Comparison of ENCODE assay signal across 9 cellular contexts in the genomic region with DNA sequence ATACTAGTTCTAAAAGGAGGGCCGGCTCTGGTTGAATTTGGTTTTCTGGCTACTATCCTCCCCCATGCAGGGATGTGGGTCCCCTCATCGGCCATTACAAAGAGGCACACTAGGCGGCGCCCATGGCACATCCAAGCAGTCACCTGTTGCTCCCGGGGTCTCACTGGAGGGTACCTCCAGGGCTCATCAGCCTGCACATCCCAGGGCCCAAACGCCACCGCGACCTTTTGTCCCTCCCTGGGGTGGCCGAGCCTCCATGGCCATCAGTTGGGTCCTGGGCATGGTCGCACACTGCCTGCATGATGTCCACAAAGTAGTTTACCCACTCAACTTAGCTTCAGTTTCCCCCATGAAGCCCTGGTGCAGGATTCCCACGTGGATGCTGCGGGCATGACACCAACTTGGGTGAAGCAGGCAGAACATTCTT. TPM values are rescaled to one million over a fixed set of nuclear protein-coding genes. Genes with fewer than 3 reads are reported as not detected.
A peak's percentile ranks its signal among the peaks of the same experiment; 100 is the strongest.
DNase-seq lines count a peak whose midpoint lies in the region; ATAC-seq and TF ChIP-seq lines count a peak whose summit lies in the region.
"Had no signal": no experiment of that assay in that cellular context is flagged by ENCODE, and none has a peak within 500 bp of the region (broad histone marks: within the 10 kb centered on the region; RNA-seq: fewer than 3 reads in every experiment).

No MANE protein-coding gene starts in this region.

- H3K27me3 ChIP-seq in spleen (replicated peaks in 1 of 7), result no peaks in the 10 kb centered on the region
- H3K27me3 ChIP-seq: BLaER1 had no signal

- H3K27me3 Mint-ChIP-seq in activated naive CD8-positive, alpha-beta T cell treated with anti-CD3 and anti-CD28 coated beads, Interleukin-2, amount 10 ng/mL, durations not matched to agents 7 days and 5 days, result no peaks in the 10 kb centered on the region

- peaks cover 6 to 36% (median 25%) of the 10 kb centered on the region in 6 donors for H3K4me1 ChIP-seq in spleen

- intact Hi-C loops in spleen (cut with DNase I; ENCODE audit: low total_unique reads), result no loop called here

- WGBS in spleen, 5 donors, result 34 to 42% (median 37%) methylated on average over 12 of the region's 12 CpGs

- POLR2A ChIA-PET in activated naive CD8-positive, alpha-beta T cell treated with anti-CD3 and anti-CD28 coated beads, Interleukin-2, amount 10 ng/mL, durations not matched to agents 7 days and 5 days (lab: Charles Lee), result no interaction called here

- peaks cover 0 to 5% (median 0%) of the 10 kb centered on the region in 6 donors for H3K36me3 ChIP-seq in spleen

- H3K27ac ChIP-seq in spleen, result no peak overlapping the region
- H3K27ac ChIP-seq: BLaER1 had no signal

- TF ChIP-seq CTCF in spleen (IDR thresholded peaks at IDR 0.05 in 8 of 11, conservative IDR thresholded peaks at IDR 0.05 in 3 of 11), result peak in 8 of 11 experiments; percentile 25 to 58 (median 48)

- no peaks in the 10 kb centered on the region for H3K9me3 ChIP-seq in spleen
- H3K9me3 ChIP-seq: BLaER1 had no signal

- peaks cover 9% of the 10 kb centered on the region for H3K36me3 Mint-ChIP-seq in activated naive CD8-positive, alpha-beta T cell treated with anti-CD3 and anti-CD28 coated beads, Interleukin-2, amount 10 ng/mL, durations not matched to agents 7 days and 5 days

- no peak overlapping the region for H3K4me3 ChIP-seq in spleen
- H3K4me3 ChIP-seq: BLaER1 had no signal

- H3K4me1 Mint-ChIP-seq in activated naive CD8-positive, alpha-beta T cell treated with anti-CD3 and anti-CD28 coated beads, Interleukin-2, amount 10 ng/mL, durations not matched to agents 7 days and 5 days, result peaks cover 25% of the 10 kb centered on the region

- ATAC-seq in activated naive CD8-positive, alpha-beta T cell treated with anti-CD3 and anti-CD28 coated beads, Interleukin-2, amount 10 ng/mL, durations not matched to agents 7 days and 5 days (ENCODE audit: low read depth), result peak; percentile 39
- ATAC-seq in GM21526 (IDR thresholded peaks at IDR 0.05; ENCODE audit: low FRiP score, unreplicated experiment), result no peak

- no peak overlapping the region for H3K4me3 Mint-ChIP-seq in activated naive CD8-positive, alpha-beta T cell treated with anti-CD3 and anti-CD28 coated beads, Interleukin-2, amount 10 ng/mL, durations not matched to agents 7 days and 5 days

- no peak overlapping the region for H3K27ac Mint-ChIP-seq in activated naive CD8-positive, alpha-beta T cell treated with anti-CD3 and anti-CD28 coated beads, Interleukin-2, amount 10 ng/mL, durations not matched to agents 7 days and 5 days

- DNase-seq in NCI-H1436 (lab: John Stamatoyannopoulos, UW) (peak; percentile 24), NCI-H1436 treated with DMSO at 0.1 percent for 48 hours (lab: John Stamatoyannopoulos, UW) (no peak), NCI-H146 (lab: John Stamatoyannopoulos, UW) (peak; percentile 26), hepatic stellate cell (ENCODE audit: low spot score) (peak; percentile 42), spleen (peak; percentile 78), H4 (ENCODE audit: low spot score) (no peak)
- DNase-seq in activated naive CD8-positive, alpha-beta T cell treated with anti-CD3 and anti-CD28 coated beads, Interleukin-2, amount 10 ng/mL, durations not matched to agents 7 days and 5 days, result peak; percentile 56

- no peaks in the 10 kb centered on the region for H3K9me3 Mint-ChIP-seq in activated naive CD8-positive, alpha-beta T cell treated with anti-CD3 and anti-CD28 coated beads, Interleukin-2, amount 10 ng/mL, durations not matched to agents 7 days and 5 days

- TF ChIP-seq POLR2A in spleen (IDR thresholded peaks at IDR 0.05), result no peak

RNA-seq across cellular contexts. Expression of gene IDH3A, which starts 28.3 kb away (rescaled TPM):
- 10 to 100 TPM; 54.5 to 82.8 TPM for total RNA-seq in activated naive CD8-positive, alpha-beta T cell treated with anti-CD3 and anti-CD28 coated beads, Interleukin-2, amount 10 ng/mL, durations not matched to agents 7 days and 5 days
- 10 to 100 TPM; 63.9 to 90.7 (median 74.0) TPM for total RNA-seq in spleen
- polyA plus RNA-seq in spleen, result 10 to 100 TPM; 27.6 to 36.5 (median 31.7) TPM
- total RNA-seq in H4 (2014; rRNA removed; shearing (Covaris generic)), result 77.3 and 101 TPM in 2 replicates

RNA-seq across cellular contexts. Expression of gene CIB2, which starts 46.2 kb away (rescaled TPM):
- total RNA-seq in activated naive CD8-positive, alpha-beta T cell treated with anti-CD3 and anti-CD28 coated beads, Interleukin-2, amount 10 ng/mL, durations not matched to agents 7 days and 5 days, result 1 to 10 TPM in 1 of 2 experiments, under 1 TPM in 1; 0.88 to 1.5 TPM
- total RNA-seq in spleen, result 1 to 10 TPM; 1.0 to 5.0 (median 3.5) TPM
- 1 to 10 TPM; 1.7 to 3.2 (median 3.1) TPM for polyA plus RNA-seq in spleen
- total RNA-seq in H4 (2014; rRNA removed; shearing (Covaris generic)), result 1.1 TPM in 1 of 2 replicates, not detected in the other

RNA-seq across cellular contexts. Expression of gene ACSBG1, which starts 56.9 kb away (rescaled TPM):
- under 1 TPM in 1 of 2 experiments, not detected in 1; 0.25 TPM for total RNA-seq in activated naive CD8-positive, alpha-beta T cell treated with anti-CD3 and anti-CD28 coated beads, Interleukin-2, amount 10 ng/mL, durations not matched to agents 7 days and 5 days
- total RNA-seq in spleen, result under 1 TPM in 3 of 7 donors, not detected in 4; 0.16 to 0.26 (median 0.23) TPM
- under 1 TPM; 0.19 to 0.33 (median 0.28) TPM for polyA plus RNA-seq in spleen
- total RNA-seq in H4 (2014; rRNA removed; shearing (Covaris generic)), result 1.0 and 1.4 TPM in 2 replicates

Comparison
In these comparisons a context has a peak if more than half of its experiments do, and no peak if none do; other contexts are left out.
1. DNase-seq: peak in NCI-H1436 (single experiment), NCI-H146 (single experiment), activated naive CD8-positive, alpha-beta T cell treated with anti-CD3 and anti-CD28 coated beads, Interleukin-2, amount 10 ng/mL, durations not matched to agents 7 days and 5 days (single experiment), hepatic stellate cell (single experiment) and spleen (single experiment); none in NCI-H1436 treated with DMSO at 0.1 percent for 48 hours (single experiment) and H4 (single experiment).